38 cellular contexts compared by ENCODE assay signal in the genomic region with DNA sequence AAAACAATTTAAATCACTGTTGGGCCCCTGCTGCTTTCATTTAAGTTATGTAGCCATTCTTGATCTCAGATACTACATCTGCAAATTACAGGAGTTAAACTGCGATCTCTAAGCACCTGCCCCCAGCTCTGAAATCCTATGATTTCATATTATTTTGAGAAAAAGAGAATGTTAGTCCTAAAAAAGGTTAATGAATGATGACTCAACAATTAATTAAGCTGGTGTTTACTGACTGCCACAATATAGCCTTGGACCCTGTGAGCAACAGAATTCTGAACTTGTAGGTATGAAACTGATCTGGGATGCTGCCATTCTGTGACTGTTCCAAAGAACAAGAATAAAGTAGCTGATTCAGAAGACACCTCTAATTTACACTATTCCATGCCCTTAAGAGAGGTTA.
"Had no signal": no experiment of that assay in that cellular context is flagged by ENCODE, and none has a peak within 500 bp of the region (broad histone marks: within the 10 kb centered on the region; RNA-seq: fewer than 3 reads in every experiment).

No MANE protein-coding gene starts in this region.

- H3K27me3 ChIP-seq: ascending aorta, cardiac muscle cell had no signal

- H3K4me1 ChIP-seq: ascending aorta had no signal

- H3K4me3 ChIP-seq: ascending aorta, cardiac muscle cell had no signal

- H3K27me3 Mint-ChIP-seq: activated CD4-positive, alpha-beta memory T cell treated with anti-CD3 and anti-CD28 coated beads, Interleukin-2, amount 10 ng/mL, durations not matched to agents 7 days and 5 days; activated CD4-positive, alpha-beta T cell treated with anti-CD3 and anti-CD28 coated beads for 36 hours; activated CD4-positive, alpha-beta T cell treated with anti-CD3 and anti-CD28 coated beads, Interleukin-2, amount 10 ng/mL, durations not matched to agents 7 days and 5 days; activated CD8-positive, alpha-beta memory T cell treated with anti-CD3 and anti-CD28 coated beads, Interleukin-2, amount 10 ng/mL, durations not matched to agents 7 days and 5 days; activated naive CD4-positive, alpha-beta T cell treated with anti-CD3 and anti-CD28 coated beads, Interleukin-2, amount 10 ng/mL, durations not matched to agents 7 days and 5 days; activated naive CD4-positive, alpha-beta T cell treated with anti-CD3 and anti-CD28 coated beads, Interleukin-2, amount 50 U/mL, for 24 hours; activated naive CD8-positive, alpha-beta T cell; activated naive CD8-positive, alpha-beta T cell treated with anti-CD3 and anti-CD28 coated beads, Interleukin-2, amount 10 ng/mL, durations not matched to agents 7 days and 5 days; activated naive CD8-positive, alpha-beta T cell treated with anti-CD3 and anti-CD28 coated beads, Interleukin-2, amount 50 U/mL, for 24 hours; activated T-cell treated with anti-CD3 and anti-CD28 coated beads, Interleukin-2, amount 50 U/mL, for 24 hours; brain; central memory CD8-positive, alpha-beta T cell had no signal

- H3K9me3 Mint-ChIP-seq: activated naive CD4-positive, alpha-beta T cell treated with anti-CD3 and anti-CD28 coated beads, Interleukin-2, amount 10 ng/mL, durations not matched to agents 7 days and 5 days; activated naive CD8-positive, alpha-beta T cell treated with anti-CD3 and anti-CD28 coated beads, Interleukin-2, amount 10 ng/mL, durations not matched to agents 7 days and 5 days; T-helper 1 cell treated with Interleukin-12 subunit alpha and Interleukin-12 subunit beta and Interleukin-4 antibody, amounts not matched to agents 30 μg/mL and 1 μg/mL, for 36 hours had no signal

- H3K27ac ChIP-seq: ascending aorta, cardiac muscle cell, WERI-Rb-1 had no signal

- H3K4me3 Mint-ChIP-seq: activated CD4-positive, alpha-beta memory T cell treated with anti-CD3 and anti-CD28 coated beads, Interleukin-2, amount 10 ng/mL, durations not matched to agents 7 days and 5 days; activated CD4-positive, alpha-beta T cell treated with anti-CD3 and anti-CD28 coated beads for 36 hours; activated CD4-positive, alpha-beta T cell treated with anti-CD3 and anti-CD28 coated beads, Interleukin-2, amount 10 ng/mL, durations not matched to agents 7 days and 5 days; activated CD8-positive, alpha-beta memory T cell treated with anti-CD3 and anti-CD28 coated beads, Interleukin-2, amount 10 ng/mL, durations not matched to agents 7 days and 5 days; activated CD8-positive, alpha-beta T cell treated with anti-CD3 and anti-CD28 coated beads, Interleukin-2, amount 10 ng/mL, durations not matched to agents 7 days and 5 days; activated naive CD4-positive, alpha-beta T cell treated with anti-CD3 and anti-CD28 coated beads, Interleukin-2, amount 10 ng/mL, durations not matched to agents 7 days and 5 days; activated naive CD4-positive, alpha-beta T cell treated with anti-CD3 and anti-CD28 coated beads, Interleukin-2, amount 50 U/mL, for 24 hours; activated naive CD8-positive, alpha-beta T cell; activated naive CD8-positive, alpha-beta T cell treated with anti-CD3 and anti-CD28 coated beads, Interleukin-2, amount 10 ng/mL, durations not matched to agents 7 days and 5 days; activated naive CD8-positive, alpha-beta T cell treated with anti-CD3 and anti-CD28 coated beads, Interleukin-2, amount 50 U/mL, for 24 hours; activated T-cell treated with anti-CD3 and anti-CD28 coated beads, Interleukin-2, amount 50 U/mL, for 24 hours; brain; central memory CD8-positive, alpha-beta T cell; T-helper 1 cell treated with Interleukin-12 subunit alpha and Interleukin-12 subunit beta and Interleukin-4 antibody, amounts not matched to agents 30 μg/mL and 1 μg/mL, for 36 hours; T-helper 2 cell treated with Interferon-gamma antibody and Interleukin-4, amounts not matched to agents 5 μg/mL and 100 μg/mL, for 36 hours; WTC11 had no signal

- ATAC-seq: activated CD4-positive, alpha-beta T cell treated with anti-CD3 and anti-CD28 coated beads for 36 hours; activated CD4-positive, CD25-positive, alpha-beta regulatory T cell treated with anti-CD3 and anti-CD28 coated beads, Interleukin-2, amount 50 U/mL, for 24 hours; activated CD8-positive, alpha-beta memory T cell treated with anti-CD3 and anti-CD28 coated beads, Interleukin-2, amount 10 ng/mL, durations not matched to agents 7 days and 5 days; activated CD8-positive, alpha-beta T cell treated with anti-CD3 and anti-CD28 coated beads, Interleukin-2, amount 10 ng/mL, durations not matched to agents 7 days and 5 days; activated naive CD8-positive, alpha-beta T cell treated with anti-CD3 and anti-CD28 coated beads, Interleukin-2, amount 50 U/mL, for 24 hours; WTC11 had no signal

- H3K36me3 Mint-ChIP-seq: activated CD8-positive, alpha-beta memory T cell treated with anti-CD3 and anti-CD28 coated beads, Interleukin-2, amount 10 ng/mL, durations not matched to agents 7 days and 5 days; activated naive CD4-positive, alpha-beta T cell treated with anti-CD3 and anti-CD28 coated beads, Interleukin-2, amount 10 ng/mL, durations not matched to agents 7 days and 5 days; activated naive CD4-positive, alpha-beta T cell treated with anti-CD3 and anti-CD28 coated beads, Interleukin-2, amount 50 U/mL, for 24 hours; activated naive CD8-positive, alpha-beta T cell; activated naive CD8-positive, alpha-beta T cell treated with anti-CD3 and anti-CD28 coated beads, Interleukin-2, amount 10 ng/mL, durations not matched to agents 7 days and 5 days; brain; WTC11 had no signal

- H3K4me1 Mint-ChIP-seq: activated CD4-positive, alpha-beta memory T cell treated with anti-CD3 and anti-CD28 coated beads, Interleukin-2, amount 10 ng/mL, durations not matched to agents 7 days and 5 days; activated CD4-positive, alpha-beta T cell treated with anti-CD3 and anti-CD28 coated beads for 36 hours; activated CD4-positive, alpha-beta T cell treated with anti-CD3 and anti-CD28 coated beads, Interleukin-2, amount 10 ng/mL, durations not matched to agents 7 days and 5 days; activated CD8-positive, alpha-beta memory T cell treated with anti-CD3 and anti-CD28 coated beads, Interleukin-2, amount 10 ng/mL, durations not matched to agents 7 days and 5 days; activated naive CD4-positive, alpha-beta T cell treated with anti-CD3 and anti-CD28 coated beads, Interleukin-2, amount 10 ng/mL, durations not matched to agents 7 days and 5 days; activated naive CD4-positive, alpha-beta T cell treated with anti-CD3 and anti-CD28 coated beads, Interleukin-2, amount 50 U/mL, for 24 hours; activated naive CD8-positive, alpha-beta T cell treated with anti-CD3 and anti-CD28 coated beads, Interleukin-2, amount 10 ng/mL, durations not matched to agents 7 days and 5 days; activated naive CD8-positive, alpha-beta T cell treated with anti-CD3 and anti-CD28 coated beads, Interleukin-2, amount 50 U/mL, for 24 hours; central memory CD8-positive, alpha-beta T cell had no signal

- H3K27ac Mint-ChIP-seq: activated CD4-positive, alpha-beta memory T cell treated with anti-CD3 and anti-CD28 coated beads, Interleukin-2, amount 10 ng/mL, durations not matched to agents 7 days and 5 days; activated CD4-positive, alpha-beta T cell treated with anti-CD3 and anti-CD28 coated beads for 36 hours; activated CD4-positive, alpha-beta T cell treated with anti-CD3 and anti-CD28 coated beads, Interleukin-2, amount 10 ng/mL, durations not matched to agents 7 days and 5 days; activated CD8-positive, alpha-beta memory T cell treated with anti-CD3 and anti-CD28 coated beads, Interleukin-2, amount 10 ng/mL, durations not matched to agents 7 days and 5 days; activated CD8-positive, alpha-beta T cell treated with anti-CD3 and anti-CD28 coated beads, Interleukin-2, amount 10 ng/mL, durations not matched to agents 7 days and 5 days; activated naive CD4-positive, alpha-beta T cell treated with anti-CD3 and anti-CD28 coated beads, Interleukin-2, amount 10 ng/mL, durations not matched to agents 7 days and 5 days; activated naive CD4-positive, alpha-beta T cell treated with anti-CD3 and anti-CD28 coated beads, Interleukin-2, amount 50 U/mL, for 24 hours; activated naive CD8-positive, alpha-beta T cell; activated naive CD8-positive, alpha-beta T cell treated with anti-CD3 and anti-CD28 coated beads, Interleukin-2, amount 10 ng/mL, durations not matched to agents 7 days and 5 days; activated naive CD8-positive, alpha-beta T cell treated with anti-CD3 and anti-CD28 coated beads, Interleukin-2, amount 50 U/mL, for 24 hours; activated T-cell treated with anti-CD3 and anti-CD28 coated beads, Interleukin-2, amount 50 U/mL, for 24 hours; activated T-helper 2 cell treated with anti-CD3 and anti-CD28 coated beads, Interferon-gamma antibody, Interleukin-2, Interleukin-4, amounts not matched to agents 10 μg/mL and 5 μg/mL and 100 μg/mL, durations not matched to agents 14 hours and 24 hours and 36 hours; T-helper 1 cell treated with Interleukin-12 subunit alpha and Interleukin-12 subunit beta and Interleukin-4 antibody, amounts not matched to agents 30 μg/mL and 1 μg/mL, for 36 hours; T-helper 2 cell treated with Interferon-gamma antibody and Interleukin-4, amounts not matched to agents 5 μg/mL and 100 μg/mL, for 36 hours; WTC11 had no signal

- H3K36me3 ChIP-seq: ascending aorta, cardiac muscle cell, WERI-Rb-1 had no signal

- H3K9me3 ChIP-seq: ascending aorta had no signal

- DNase-seq: activated CD4-positive, alpha-beta memory T cell treated with anti-CD3 and anti-CD28 coated beads, Interleukin-2, amount 10 ng/mL, durations not matched to agents 7 days and 5 days; activated CD4-positive, alpha-beta T cell treated with anti-CD3 and anti-CD28 coated beads for 1 hour; activated CD4-positive, alpha-beta T cell treated with anti-CD3 and anti-CD28 coated beads for 36 hours; activated CD4-positive, alpha-beta T cell treated with anti-CD3 and anti-CD28 coated beads for 48 hours; activated CD4-positive, alpha-beta T cell treated with anti-CD3 and anti-CD28 coated beads, Interleukin-2, amount 10 ng/mL, durations not matched to agents 7 days and 5 days; activated CD4-positive, alpha-beta T cell treated with anti-CD3 and anti-CD28 coated beads, Interleukin-2, amount 50 U/mL, for 48 hours; activated CD4-positive, CD25-positive, alpha-beta regulatory T cell; activated CD8-positive, alpha-beta memory T cell treated with anti-CD3 and anti-CD28 coated beads for 24 hours; activated CD8-positive, alpha-beta memory T cell treated with anti-CD3 and anti-CD28 coated beads, Interleukin-2, amount 10 ng/mL, durations not matched to agents 7 days and 5 days; activated CD8-positive, alpha-beta memory T cell treated with anti-CD3 and anti-CD28 coated beads, Interleukin-2, amount 50 U/mL, for 48 hours; activated CD8-positive, alpha-beta T cell treated with anti-CD3 and anti-CD28 coated beads, Interleukin-2, amount 10 ng/mL, durations not matched to agents 7 days and 5 days; activated effector memory CD4-positive, alpha-beta T cell treated with Interleukin-2 at 50 U/mL for 16 hours; activated gamma-delta T cell; activated naive CD4-positive, alpha-beta T cell treated with anti-CD3 and anti-CD28 coated beads, Interleukin-2, amount 10 ng/mL, durations not matched to agents 7 days and 5 days; activated naive CD4-positive, alpha-beta T cell treated with Interleukin-2 at 50 U/mL for 16 hours; activated naive CD8-positive, alpha-beta T cell treated with anti-CD3 and anti-CD28 coated beads, Interleukin-2, amount 10 ng/mL, durations not matched to agents 7 days and 5 days; activated naive CD8-positive, alpha-beta T cell treated with anti-CD3 and anti-CD28 coated beads, Interleukin-2, amount 50 U/mL, for 24 hours; activated T-cell treated with anti-CD3 and anti-CD28 coated beads, Interleukin-2, amount 50 U/mL, for 24 hours; activated T-cell treated with anti-CD3 and anti-CD28 coated beads, Interleukin-2, amount 50 U/mL, for 48 hours; amygdala; anterior cingulate cortex; caudate nucleus; cerebellar nuclear complex; T-helper 1 cell; T-helper 2 cell; T-helper 9 cell; WERI-Rb-1 had no signal
